17 cellular contexts compared by ENCODE assay signal in the genomic region with DNA sequence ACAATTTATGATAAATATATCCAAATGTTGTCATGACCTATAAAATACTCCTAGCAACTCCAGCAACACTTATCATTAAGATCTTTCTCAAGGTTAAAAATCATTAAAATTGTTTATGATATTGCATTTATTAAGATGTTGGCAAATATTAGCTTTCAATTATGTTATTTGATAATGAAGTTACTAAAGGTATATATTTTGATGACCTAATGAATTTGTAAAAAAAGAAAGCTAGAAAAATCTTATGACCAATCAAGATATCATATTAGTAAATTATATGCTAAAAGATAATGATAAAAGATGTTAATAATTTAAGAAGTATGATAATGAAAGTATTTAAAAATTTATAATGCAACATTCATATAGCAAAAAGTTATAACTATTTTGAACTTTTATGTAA.
DNase-seq lines count a peak whose midpoint lies in the region; ATAC-seq, FAIRE-seq and TF ChIP-seq lines count a peak whose summit lies in the region.
"Had no signal": no experiment of that assay in that cellular context is flagged by ENCODE, and none has a peak within 500 bp of the region (broad histone marks: within the 10 kb centered on the region; RNA-seq: fewer than 3 reads in every experiment).

No MANE protein-coding gene starts in this region.

- no peak for DNase-seq in SK-N-MC (ENCODE audit: low read depth, low spot score)
- no peak for DNase-seq in frontal cortex (ENCODE audit: low spot score in 2 of 2)
- no peak for DNase-seq in GM20000 (ENCODE audit: low spot score)
- no peak for DNase-seq in DMS53 treated with DMSO at 0.1 percent for 48 hours (lab: John Stamatoyannopoulos, UW; ENCODE audit: unreplicated experiment)
- DNase-seq in NCI-H1105 treated with DMSO at 0.1 percent for 48 hours (lab: John Stamatoyannopoulos, UW) = no peak
- DNase-seq: CD8-positive, alpha-beta T cell; COR-L47; DMS153; DND-41; GF-D8; KBM-7 had no signal

- no peak overlapping the region for H3K4me3 ChIP-seq in SK-N-MC
- H3K4me3 ChIP-seq: HAP-1 had no signal

- H3K9ac ChIP-seq in SK-N-MC (ENCODE audit: insufficient read length) = no peak overlapping the region

- FAIRE-seq in G401.6 (lab: Jason Lieb, UNC) = peak; percentile 82
- FAIRE-seq in frontal cortex (lab: Jason Lieb, UNC) = peak; percentile 91
- FAIRE-seq: D721Med, H1, HTR-8/SVneo had no signal

- no peaks in the 10 kb centered on the region for H3K36me3 ChIP-seq in SK-N-MC (ENCODE audit: insufficient read depth, low read length)
- H3K36me3 ChIP-seq: HAP-1 had no signal

- TF ChIP-seq CTCF in GM20000 (IDR thresholded peaks at IDR 0.05; ENCODE audit: extremely low read depth, missing control alignments) = no peak

- ATAC-seq in GM18520 (IDR thresholded peaks at IDR 0.05; ENCODE audit: unreplicated experiment) = no peak
- ATAC-seq: CD8-positive, alpha-beta T cell had no signal

- no peaks in the 10 kb centered on the region for H3K9me3 ChIP-seq in SK-N-MC (ENCODE audit: low read depth, low read length)
- H3K9me3 ChIP-seq: HAP-1 had no signal

- peak overlapping the region; percentile 60; the same call in 1 of the 2 replicates for H3K27ac ChIP-seq in SK-N-MC
